Comparison of ENCODE assay signal across 8 cellular contexts in genomic region chr2:105037572-105038382, GRCh38. TPM values are rescaled to one million over a fixed set of nuclear protein-coding genes. Genes with fewer than 3 reads are reported as not detected.
DNase-seq lines count a peak whose midpoint lies in the region; ATAC-seq and TF ChIP-seq lines count a peak whose summit lies in the region.

MRPS9 (plus strand) TSS chr2:105038069; CDS start chr2:105038093, 24 bp downstream.

- ATAC-seq in GM23338: peak; percentile 95
- ATAC-seq in naive thymus-derived CD4-positive, alpha-beta T cell: peak; percentile 99
- ATAC-seq in stimulated activated naive B cell treated with anti-CD40 and anti-IgM and Interleukin-4, amounts not matched to agents 10 μg/mL and 1 μg/mL and 100 μg/mL, for 72 hours (replicated peaks): peak; percentile 98

- H3K9me3 Mint-ChIP-seq in GM23338: no peaks in the 10 kb centered on the region; the same call in 1 of the 3 replicates
- H3K9me3 Mint-ChIP-seq in naive thymus-derived CD4-positive, alpha-beta T cell: no peaks in the 10 kb centered on the region
- no peaks in the 10 kb centered on the region for H3K9me3 Mint-ChIP-seq in stimulated activated naive B cell treated with anti-CD40 and anti-IgM and Interleukin-4, amounts not matched to agents 10 μg/mL and 1 μg/mL and 100 μg/mL, for 72 hours

- POLR2A ChIA-PET in naive thymus-derived CD4-positive, alpha-beta T cell (lab: Charles Lee): no interaction called here

- H3F3A ChIP-seq in DOHH2 (ENCODE audit: control insufficient read depth, insufficient read depth) (no peaks in the 10 kb centered on the region), GM23338 (replicated peaks; ENCODE audit: low read depth) (0 out of 2 replicates have a peak, but pooled peaks cover 3% of the 10 kb centered on the region)

- peaks cover 28% of the 10 kb centered on the region for H3K4me1 ChIP-seq in DOHH2 (ENCODE audit: control insufficient read depth, low read length)
- peaks cover 33% of the 10 kb centered on the region for H3K4me1 ChIP-seq in GM23338 (ENCODE audit: insufficient read depth)
- peaks cover 4 to 12% of the 10 kb centered on the region in 2 donors for H3K4me1 ChIP-seq in naive thymus-derived CD4-positive, alpha-beta T cell (ENCODE audit: control insufficient read depth in 2 of 2, insufficient read depth in 2 of 2, low read length in 2 of 2)

- DNase-seq in GM23338 (ENCODE audit: low spot score) (peak; percentile 99), LHCN-M2 (ENCODE audit: low read depth) (peak; percentile 95), RPMI8226 (peak; percentile 98), fibroblast of gingiva (ENCODE audit: low read depth) (peak; percentile 97)
- DNase-seq in activated T-helper 1 cell treated with anti-CD3 and anti-CD28 coated beads, Interleukin-2, amount 50 U/mL, for 16 hours (ENCODE audit: low read depth in 1 of 2, low spot score in 1 of 2): peak; percentile 95 to 96
- DNase-seq in naive thymus-derived CD4-positive, alpha-beta T cell: peak; percentile 94 to 97 (median 95)
- peak; percentile 96 for DNase-seq in stimulated activated naive B cell treated with anti-CD40 and anti-IgM and Interleukin-4, amounts not matched to agents 10 μg/mL and 1 μg/mL and 100 μg/mL, for 72 hours

- H3K27ac Mint-ChIP-seq in GM23338: peak within 1 kb of the TSS; percentile 98
- H3K27ac Mint-ChIP-seq in naive thymus-derived CD4-positive, alpha-beta T cell: peak within 1 kb of the TSS; percentile 84 to 98 (median 94)
- H3K27ac Mint-ChIP-seq in stimulated activated naive B cell treated with anti-CD40 and anti-IgM and Interleukin-4, amounts not matched to agents 10 μg/mL and 1 μg/mL and 100 μg/mL, for 72 hours: peak within 1 kb of the TSS; percentile 96

- H3K9me2 ChIP-seq in DOHH2 (replicated peaks; ENCODE audit: control insufficient read depth, low read length) (no peaks in the 10 kb centered on the region), GM23338 (ENCODE audit: insufficient read depth) (no peaks in the 10 kb centered on the region)

- H3K36me3 Mint-ChIP-seq in GM23338 (ENCODE audit: low read depth): peaks cover 6% of the 10 kb centered on the region; the same call in 2 of the 3 replicates
- H3K36me3 Mint-ChIP-seq in naive thymus-derived CD4-positive, alpha-beta T cell: peaks cover 0 to 4% (median 0%) of the 10 kb centered on the region in 5 donors
- peaks cover 1 to 3% of the 10 kb centered on the region in 2 donors for H3K36me3 Mint-ChIP-seq in stimulated activated naive B cell treated with anti-CD40 and anti-IgM and Interleukin-4, amounts not matched to agents 10 μg/mL and 1 μg/mL and 100 μg/mL, for 72 hours

- CTCF ChIA-PET in naive thymus-derived CD4-positive, alpha-beta T cell (lab: Charles Lee): interaction anchor here (0.6 kb wide), 1 partner anchor 810 kb away, joined by 3 read pairs; no protein-coding TSS in a partner anchor

- peak within 1 kb of the TSS; percentile 93 for H3K4me3 Mint-ChIP-seq in GM23338
- H3K4me3 Mint-ChIP-seq in naive thymus-derived CD4-positive, alpha-beta T cell: peak within 1 kb of the TSS; percentile 89 to 100 (median 99)
- H3K4me3 Mint-ChIP-seq in stimulated activated naive B cell treated with anti-CD40 and anti-IgM and Interleukin-4, amounts not matched to agents 10 μg/mL and 1 μg/mL and 100 μg/mL, for 72 hours: peak within 1 kb of the TSS; percentile 97 to 98

- peak within 1 kb of the TSS; percentile 91 for H2AFZ ChIP-seq in GM23338

- H3K27me3 ChIP-seq in DOHH2 (ENCODE audit: control insufficient read depth, low read length) (no peaks in the 10 kb centered on the region), GM23338 (ENCODE audit: insufficient read depth) (no peaks in the 10 kb centered on the region)
- H3K27me3 ChIP-seq in naive thymus-derived CD4-positive, alpha-beta T cell (ENCODE audit: control insufficient read depth in 2 of 2, insufficient read depth in 2 of 2, low read length in 2 of 2): no peaks in the 10 kb centered on the region

- peaks cover 12% of the 10 kb centered on the region for H3K36me3 ChIP-seq in DOHH2 (ENCODE audit: control insufficient read depth, low read length)
- no peaks in the 10 kb centered on the region; the same call in 1 of the 2 replicates for H3K36me3 ChIP-seq in GM23338 (ENCODE audit: insufficient read depth)
- peaks cover 0 to 4% (median 0%) of the 10 kb centered on the region in 3 experiments for H3K36me3 ChIP-seq in naive thymus-derived CD4-positive, alpha-beta T cell (ENCODE audit: control insufficient read depth in 2 of 3, insufficient read depth in 3 of 3, low read length in 3 of 3)

- TF ChIP-seq CTCF in DOHH2 (IDR thresholded peaks at IDR 0.05; ENCODE audit: low read depth, low read length, poor library complexity, severe bottlenecking) (no peak), GM23338 (conservative IDR thresholded peaks at IDR 0.05; ENCODE audit: low read depth in 2 of 2) (no peak)

- H3K4me3 ChIP-seq in DOHH2 (ENCODE audit: low read length): peak within 1 kb of the TSS; percentile 97
- H3K4me3 ChIP-seq in GM23338: peak within 1 kb of the TSS; percentile 90
- peak within 1 kb of the TSS; percentile 65 for H3K4me3 ChIP-seq in naive thymus-derived CD4-positive, alpha-beta T cell (ENCODE audit: low read length)

- H3K4me1 Mint-ChIP-seq in GM23338: peaks cover 36% of the 10 kb centered on the region
- H3K4me1 Mint-ChIP-seq in naive thymus-derived CD4-positive, alpha-beta T cell: peaks cover 23 to 66% (median 42%) of the 10 kb centered on the region in 7 donors
- peaks cover 19 to 37% of the 10 kb centered on the region in 2 donors for H3K4me1 Mint-ChIP-seq in stimulated activated naive B cell treated with anti-CD40 and anti-IgM and Interleukin-4, amounts not matched to agents 10 μg/mL and 1 μg/mL and 100 μg/mL, for 72 hours

- peaks cover 11% of the 10 kb centered on the region for H3K27me3 Mint-ChIP-seq in GM23338 (ENCODE audit: insufficient read depth, low read depth, poor library complexity)
- no peaks in the 10 kb centered on the region for H3K27me3 Mint-ChIP-seq in naive thymus-derived CD4-positive, alpha-beta T cell
- no peaks in the 10 kb centered on the region for H3K27me3 Mint-ChIP-seq in stimulated activated naive B cell treated with anti-CD40 and anti-IgM and Interleukin-4, amounts not matched to agents 10 μg/mL and 1 μg/mL and 100 μg/mL, for 72 hours

- peak within 1 kb of the TSS; percentile 20; the same call in 1 of the 2 replicates for H3K27ac ChIP-seq in DOHH2 (ENCODE audit: low read depth, low read length)
- peak within 1 kb of the TSS; percentile 98 for H3K27ac ChIP-seq in GM23338 (ENCODE audit: low read depth)
- H3K27ac ChIP-seq in naive thymus-derived CD4-positive, alpha-beta T cell (ENCODE audit: low read depth, low read length): peak within 1 kb of the TSS; percentile 85

- H3K4me2 ChIP-seq in DOHH2 (ENCODE audit: low read length): peak within 1 kb of the TSS; percentile 96
- peak within 1 kb of the TSS; percentile 93 for H3K4me2 ChIP-seq in GM23338

- H3K9me3 ChIP-seq in DOHH2 (ENCODE audit: control insufficient read depth, insufficient read depth, low read length): no peaks in the 10 kb centered on the region
- no peaks in the 10 kb centered on the region for H3K9me3 ChIP-seq in naive thymus-derived CD4-positive, alpha-beta T cell (ENCODE audit: control insufficient read depth in 2 of 3, low read length in 3 of 3)

- H3K79me2 ChIP-seq in DOHH2 (ENCODE audit: control insufficient read depth, low read length): peaks cover 48% of the 10 kb centered on the region
- H3K79me2 ChIP-seq in GM23338 (replicated peaks; ENCODE audit: insufficient read depth): peaks cover 46% of the 10 kb centered on the region

- H4K20me1 ChIP-seq in DOHH2 (ENCODE audit: control insufficient read depth, insufficient read depth, low read depth, low read length) (peaks cover 4% of the 10 kb centered on the region; the same call in 1 of the 2 replicates), GM23338 (replicated peaks; ENCODE audit: insufficient read depth) (peaks cover 5% of the 10 kb centered on the region)

- intact Hi-C loops in naive thymus-derived CD4-positive, alpha-beta T cell (cut with micrococcal nuclease): loop anchor here (1.0 to 5.0 kb wide), 5 partner anchors 105 to 1157 kb away; partner anchors contain the start of genes C2orf49 (in 2 of the 2) and UXS1 (in 2 of the 2)

TF ChIP-seq in GM23338, 12 proteins besides CTCF, POLR2A, EP300 and RAD21:
- TF ChIP-seq NANOG (IDR thresholded peaks at IDR 0.05; ENCODE audit: borderline replicate concordance) (no peak), REST (IDR thresholded peaks at IDR 0.05; ENCODE audit: unreplicated experiment) (no peak), POLR2AphosphoS5 (IDR thresholded peaks at IDR 0.05; ENCODE audit: low read depth) (peak; percentile 91)
TF ChIP-seq in GM23338: peak in this region for 1.

RNA-seq across cellular contexts. Expression of gene MRPS9, which starts in this region (rescaled TPM):
- 64.7 and 70.9 TPM in 2 replicates for total RNA-seq in GM23338 (2014; rRNA removed; shearing (Covaris generic))
- 65.2 and 78.9 TPM in 2 replicates for polyA plus RNA-seq in GM23338 (2016; fragmentation: Nextera tagmentation; extraction: Ambion mirVana)
- 22.1 and 24.3 TPM in 2 replicates for total RNA-seq in LHCN-M2 (2014; rRNA removed)
- 19.0 TPM for polyA plus RNA-seq in LHCN-M2 (2012)
- 10 to 100 TPM; 12.5 to 23.6 (median 21.3) TPM for total RNA-seq in naive thymus-derived CD4-positive, alpha-beta T cell
- 10 to 100 TPM; 28.9 to 40.3 TPM for polyA plus RNA-seq in naive thymus-derived CD4-positive, alpha-beta T cell

Comparison
In these comparisons a context has a peak if more than half of its experiments do, and no peak if none do; other contexts are left out.
1. Peak in every context shown above with its lines: DNase-seq, ATAC-seq, H3K4me3 ChIP-seq and H3K27ac ChIP-seq.
2. H3K27ac ChIP-seq: peak in every context shown above with its lines; median percentile 98 in GM23338; 85 in naive thymus-derived CD4-positive, alpha-beta T cell; 20 in DOHH2.